Comparison of ENCODE assay signal across 30 cellular contexts in the genomic region with DNA sequence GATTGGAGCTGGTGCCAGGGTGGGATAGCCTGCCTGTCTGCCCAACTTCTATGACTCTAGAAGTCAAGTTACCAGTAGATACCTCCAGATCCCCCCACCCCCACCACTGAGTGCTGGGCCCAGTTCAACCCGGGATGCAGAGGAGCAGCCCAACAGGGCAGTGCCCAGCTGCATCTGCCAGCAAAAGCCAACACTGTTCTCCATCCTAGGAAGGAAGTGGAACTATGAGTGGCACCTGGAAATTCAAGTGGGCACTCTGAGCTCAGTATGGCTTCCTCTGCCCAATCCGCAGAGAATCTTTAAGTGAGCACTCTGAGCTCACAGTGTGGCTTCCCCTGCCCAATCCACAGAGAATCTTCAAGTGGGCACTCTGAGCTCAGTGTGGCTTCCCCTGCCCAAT. TPM values are rescaled to one million over a fixed set of nuclear protein-coding genes. Genes with fewer than 3 reads are reported as not detected.
DNase-seq lines count a peak whose midpoint lies in the region; ATAC-seq, FAIRE-seq and TF ChIP-seq lines count a peak whose summit lies in the region.
"Had no signal": no experiment of that assay in that cellular context is flagged by ENCODE, and none has a peak within 500 bp of the region (broad histone marks: within the 10 kb centered on the region; RNA-seq: fewer than 3 reads in every experiment).

No MANE protein-coding gene starts in this region.

- H3K27me3 ChIP-seq in DND-41 (ENCODE audit: insufficient read depth, low read length, poor library complexity): no peaks in the 10 kb centered on the region
- H3K27me3 ChIP-seq: cardiac muscle cell, spleen had no signal

- H3K27ac Mint-ChIP-seq in T-helper 17 cell (peak overlapping the region; percentile 67), memory B cell (peak overlapping the region; percentile 25)
- H3K27ac Mint-ChIP-seq: activated CD8-positive, alpha-beta memory T cell treated with anti-CD3 and anti-CD28 coated beads, Interleukin-2, amount 10 ng/mL, durations not matched to agents 7 days and 5 days; T-helper 1 cell treated with Interleukin-12 subunit alpha and Interleukin-12 subunit beta and Interleukin-4 antibody, amounts not matched to agents 30 μg/mL and 1 μg/mL, for 36 hours had no signal

- H3K27me3 Mint-ChIP-seq in T-helper 17 cell: no peaks in the 10 kb centered on the region
- H3K27me3 Mint-ChIP-seq in memory B cell: no peaks in the 10 kb centered on the region
- H3K27me3 Mint-ChIP-seq: activated CD8-positive, alpha-beta memory T cell treated with anti-CD3 and anti-CD28 coated beads, Interleukin-2, amount 10 ng/mL, durations not matched to agents 7 days and 5 days; activated naive CD8-positive, alpha-beta T cell treated with anti-CD3 and anti-CD28 coated beads, Interleukin-2, amount 50 U/mL, for 24 hours; effector memory CD8-positive, alpha-beta T cell; stimulated activated naive CD8-positive, alpha-beta T cell treated with anti-CD3 and anti-CD28 coated beads, Interleukin-15, amount 100 ng/mL, for 72 hours had no signal

- peaks cover 23% of the 10 kb centered on the region for H3K4me1 ChIP-seq in DND-41 (ENCODE audit: insufficient read depth, low read length)

- peaks cover 51% of the 10 kb centered on the region for H3K4me1 Mint-ChIP-seq in T-helper 17 cell
- H3K4me1 Mint-ChIP-seq in memory B cell: peaks cover 48% of the 10 kb centered on the region

- no peak overlapping the region for H3K9ac ChIP-seq in DND-41 (ENCODE audit: low read depth, low read length)

- no peaks in the 10 kb centered on the region for H3K9me3 Mint-ChIP-seq in memory B cell
- H3K9me3 Mint-ChIP-seq: activated T-cell treated with anti-CD3 and anti-CD28 coated beads, Interleukin-2, amount 50 U/mL, for 4 hours; effector memory CD8-positive, alpha-beta T cell had no signal

- peak overlapping the region; percentile 21; the same call in 1 of the 2 replicates for H3K27ac ChIP-seq in DND-41 (ENCODE audit: low read length)
- H3K27ac ChIP-seq: cardiac muscle cell, coronary artery had no signal

- H3K36me3 ChIP-seq in DND-41 (ENCODE audit: insufficient read depth, low read length): peaks cover 21% of the 10 kb centered on the region
- H3K36me3 ChIP-seq: cardiac muscle cell had no signal

- H3K36me3 Mint-ChIP-seq in T-helper 17 cell (ENCODE audit: low read depth) (peaks cover 6% of the 10 kb centered on the region), memory B cell (peaks cover 17% of the 10 kb centered on the region)

- H2AFZ ChIP-seq in DND-41 (ENCODE audit: low read depth, low read length): no peak overlapping the region

- DNase-seq in DND-41 (no peak), T-helper 17 cell (no peak), memory B cell (ENCODE audit: low spot score in 2 of 2) (no peak), urothelium cell line (ENCODE audit: low spot score) (no peak)
- DNase-seq: activated CD4-positive, alpha-beta T cell treated with anti-CD3 and anti-CD28 coated beads, Interleukin-2, amount 50 U/mL, for 4 hours; activated CD8-positive, alpha-beta memory T cell treated with anti-CD3 and anti-CD28 coated beads, Interleukin-2, amount 10 ng/mL, durations not matched to agents 7 days and 5 days; activated naive CD4-positive, alpha-beta T cell; activated naive CD8-positive, alpha-beta T cell treated with anti-CD3 and anti-CD28 coated beads, Interleukin-2, amount 50 U/mL, for 24 hours; activated T-cell treated with anti-CD3 and anti-CD28 coated beads, Interleukin-2, amount 50 U/mL, for 4 hours; C1 segment of cervical spinal cord; effector memory CD8-positive, alpha-beta T cell; EL; erythroblast; NCI-H146; NCI-H2171; NCI-H524 treated with DMSO at 0.1 percent for 48 hours; right cardiac atrium; Right ventricle myocardium superior; spleen; stimulated activated CD8-positive, alpha-beta memory T cell treated with anti-CD3 and anti-CD28 coated beads, Interleukin-4, amount 100 ng/mL, for 48 hours; stimulated activated naive CD8-positive, alpha-beta T cell treated with anti-CD3 and anti-CD28 coated beads, Interleukin-15, amount 100 ng/mL, for 72 hours had no signal

- no peak overlapping the region for H3K4me2 ChIP-seq in DND-41 (ENCODE audit: insufficient read depth, low read length)

- no peak for TF ChIP-seq CTCF in DND-41 (IDR thresholded peaks at IDR 0.05; ENCODE audit: borderline replicate concordance, extremely low read depth, low read length, poor library complexity, severe bottlenecking)

- peaks cover 87% of the 10 kb centered on the region for H4K20me1 ChIP-seq in DND-41 (ENCODE audit: insufficient read depth, low read length)

- H3K4me3 Mint-ChIP-seq in T-helper 17 cell (no peak overlapping the region), memory B cell (no peak overlapping the region)
- H3K4me3 Mint-ChIP-seq: activated CD8-positive, alpha-beta memory T cell treated with anti-CD3 and anti-CD28 coated beads, Interleukin-2, amount 10 ng/mL, durations not matched to agents 7 days and 5 days; activated naive CD8-positive, alpha-beta T cell treated with anti-CD3 and anti-CD28 coated beads, Interleukin-2, amount 50 U/mL, for 24 hours; activated T-cell treated with anti-CD3 and anti-CD28 coated beads, Interleukin-2, amount 50 U/mL, for 4 hours; effector memory CD8-positive, alpha-beta T cell; stimulated activated naive CD8-positive, alpha-beta T cell treated with anti-CD3 and anti-CD28 coated beads, Interleukin-15, amount 100 ng/mL, for 72 hours; T-helper 1 cell treated with Interleukin-12 subunit alpha and Interleukin-12 subunit beta and Interleukin-4 antibody, amounts not matched to agents 30 μg/mL and 1 μg/mL, for 36 hours had no signal

- H3K4me3 ChIP-seq in DND-41 (ENCODE audit: low read depth in 1 of 2, low read length in 2 of 2): no peak overlapping the region
- H3K4me3 ChIP-seq: cardiac muscle cell, coronary artery, spleen had no signal

- H3K79me2 ChIP-seq in DND-41 (ENCODE audit: insufficient read depth, low read length): peaks cover 98% of the 10 kb centered on the region

- H3K9me3 ChIP-seq in DND-41 (ENCODE audit: insufficient read depth, low read length, severe bottlenecking) (no peaks in the 10 kb centered on the region), T-helper 17 cell (ENCODE audit: control insufficient read depth, low read length, poor library complexity, severe bottlenecking) (no peaks in the 10 kb centered on the region)
- H3K9me3 ChIP-seq: spleen had no signal

- FAIRE-seq in urothelium cell line (lab: Jason Lieb, UNC): peak; percentile 17
- FAIRE-seq: astrocyte had no signal

- no peak for ATAC-seq in DND-41 (ENCODE audit: insufficient read depth, low read depth)
- no peak for ATAC-seq in T-helper 17 cell
- ATAC-seq in memory B cell (ENCODE audit: low read depth): no peak
- no peak for ATAC-seq in GM21528 (IDR thresholded peaks at IDR 0.05; ENCODE audit: low FRiP score, unreplicated experiment)
- ATAC-seq in HG03460 (IDR thresholded peaks at IDR 0.05; ENCODE audit: unreplicated experiment): no peak
- no peak for ATAC-seq in HG02870 (IDR thresholded peaks at IDR 0.05; ENCODE audit: unreplicated experiment)
- ATAC-seq: activated CD4-positive, CD25-positive, alpha-beta regulatory T cell treated with anti-CD3 and anti-CD28 coated beads, Interleukin-2, amount 50 U/mL, for 24 hours; activated CD8-positive, alpha-beta memory T cell treated with anti-CD3 and anti-CD28 coated beads, Interleukin-2, amount 10 ng/mL, durations not matched to agents 7 days and 5 days; activated naive CD8-positive, alpha-beta T cell treated with anti-CD3 and anti-CD28 coated beads, Interleukin-2, amount 50 U/mL, for 24 hours; activated T-cell treated with anti-CD3 and anti-CD28 coated beads, Interleukin-2, amount 50 U/mL, for 4 hours; effector memory CD8-positive, alpha-beta T cell; right cardiac atrium; SK-N-SH treated with all-trans-retinoic acid at 6 μM for 48 hours; stimulated activated naive CD8-positive, alpha-beta T cell treated with anti-CD3 and anti-CD28 coated beads, Interleukin-15, amount 100 ng/mL, for 72 hours had no signal

RNA-seq across cellular contexts. Expression of a gene that starts 14.2 kb away (rescaled TPM):
- 10 to 100 TPM; 34.5 to 35.3 TPM for total RNA-seq in T-helper 17 cell
